1 cellular context compared by ENCODE assay signal in the genomic region with DNA sequence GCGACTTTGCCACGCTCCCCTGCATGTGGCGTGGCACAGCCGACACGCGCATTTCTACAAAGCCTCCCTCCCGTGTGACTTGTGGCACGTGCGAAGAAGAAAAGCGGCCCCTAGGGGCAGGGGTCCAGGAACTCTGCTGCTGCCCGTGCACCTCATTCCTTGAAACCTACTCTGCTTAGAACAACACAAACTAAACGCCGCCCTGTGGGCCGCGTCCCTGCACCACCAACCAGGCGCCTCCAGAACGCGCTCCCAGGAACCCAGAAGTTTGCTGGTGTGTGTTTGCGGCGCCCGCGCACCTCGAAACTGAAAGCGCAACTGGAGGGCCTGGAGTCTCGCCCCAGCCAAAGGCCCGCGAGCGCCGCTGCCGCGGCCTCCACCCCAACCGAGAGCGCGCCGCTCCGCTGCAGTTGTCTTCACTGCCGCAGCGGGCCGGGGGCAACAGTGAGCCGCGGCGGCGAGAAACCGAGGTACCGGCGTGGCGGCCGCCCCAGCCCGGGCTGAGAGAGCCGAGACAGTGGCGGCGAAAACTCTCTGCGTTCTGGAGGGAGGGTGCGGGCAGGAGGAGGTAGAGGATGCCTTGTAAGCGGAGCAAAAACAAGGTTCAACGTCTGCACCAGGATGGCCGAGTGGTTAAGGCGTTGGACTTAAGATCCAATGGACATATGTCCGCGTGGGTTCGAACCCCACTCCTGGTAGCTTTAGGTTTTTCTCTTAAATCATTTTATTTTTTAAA.
TF ChIP-seq lines count a peak whose summit lies in the region.

No MANE protein-coding gene starts in this region.

TF ChIP-seq in K562, 482 proteins besides CTCF, POLR2A, EP300 and RAD21 (continued from another document and continues in another):
- TF ChIP-seq, protein P1, sequence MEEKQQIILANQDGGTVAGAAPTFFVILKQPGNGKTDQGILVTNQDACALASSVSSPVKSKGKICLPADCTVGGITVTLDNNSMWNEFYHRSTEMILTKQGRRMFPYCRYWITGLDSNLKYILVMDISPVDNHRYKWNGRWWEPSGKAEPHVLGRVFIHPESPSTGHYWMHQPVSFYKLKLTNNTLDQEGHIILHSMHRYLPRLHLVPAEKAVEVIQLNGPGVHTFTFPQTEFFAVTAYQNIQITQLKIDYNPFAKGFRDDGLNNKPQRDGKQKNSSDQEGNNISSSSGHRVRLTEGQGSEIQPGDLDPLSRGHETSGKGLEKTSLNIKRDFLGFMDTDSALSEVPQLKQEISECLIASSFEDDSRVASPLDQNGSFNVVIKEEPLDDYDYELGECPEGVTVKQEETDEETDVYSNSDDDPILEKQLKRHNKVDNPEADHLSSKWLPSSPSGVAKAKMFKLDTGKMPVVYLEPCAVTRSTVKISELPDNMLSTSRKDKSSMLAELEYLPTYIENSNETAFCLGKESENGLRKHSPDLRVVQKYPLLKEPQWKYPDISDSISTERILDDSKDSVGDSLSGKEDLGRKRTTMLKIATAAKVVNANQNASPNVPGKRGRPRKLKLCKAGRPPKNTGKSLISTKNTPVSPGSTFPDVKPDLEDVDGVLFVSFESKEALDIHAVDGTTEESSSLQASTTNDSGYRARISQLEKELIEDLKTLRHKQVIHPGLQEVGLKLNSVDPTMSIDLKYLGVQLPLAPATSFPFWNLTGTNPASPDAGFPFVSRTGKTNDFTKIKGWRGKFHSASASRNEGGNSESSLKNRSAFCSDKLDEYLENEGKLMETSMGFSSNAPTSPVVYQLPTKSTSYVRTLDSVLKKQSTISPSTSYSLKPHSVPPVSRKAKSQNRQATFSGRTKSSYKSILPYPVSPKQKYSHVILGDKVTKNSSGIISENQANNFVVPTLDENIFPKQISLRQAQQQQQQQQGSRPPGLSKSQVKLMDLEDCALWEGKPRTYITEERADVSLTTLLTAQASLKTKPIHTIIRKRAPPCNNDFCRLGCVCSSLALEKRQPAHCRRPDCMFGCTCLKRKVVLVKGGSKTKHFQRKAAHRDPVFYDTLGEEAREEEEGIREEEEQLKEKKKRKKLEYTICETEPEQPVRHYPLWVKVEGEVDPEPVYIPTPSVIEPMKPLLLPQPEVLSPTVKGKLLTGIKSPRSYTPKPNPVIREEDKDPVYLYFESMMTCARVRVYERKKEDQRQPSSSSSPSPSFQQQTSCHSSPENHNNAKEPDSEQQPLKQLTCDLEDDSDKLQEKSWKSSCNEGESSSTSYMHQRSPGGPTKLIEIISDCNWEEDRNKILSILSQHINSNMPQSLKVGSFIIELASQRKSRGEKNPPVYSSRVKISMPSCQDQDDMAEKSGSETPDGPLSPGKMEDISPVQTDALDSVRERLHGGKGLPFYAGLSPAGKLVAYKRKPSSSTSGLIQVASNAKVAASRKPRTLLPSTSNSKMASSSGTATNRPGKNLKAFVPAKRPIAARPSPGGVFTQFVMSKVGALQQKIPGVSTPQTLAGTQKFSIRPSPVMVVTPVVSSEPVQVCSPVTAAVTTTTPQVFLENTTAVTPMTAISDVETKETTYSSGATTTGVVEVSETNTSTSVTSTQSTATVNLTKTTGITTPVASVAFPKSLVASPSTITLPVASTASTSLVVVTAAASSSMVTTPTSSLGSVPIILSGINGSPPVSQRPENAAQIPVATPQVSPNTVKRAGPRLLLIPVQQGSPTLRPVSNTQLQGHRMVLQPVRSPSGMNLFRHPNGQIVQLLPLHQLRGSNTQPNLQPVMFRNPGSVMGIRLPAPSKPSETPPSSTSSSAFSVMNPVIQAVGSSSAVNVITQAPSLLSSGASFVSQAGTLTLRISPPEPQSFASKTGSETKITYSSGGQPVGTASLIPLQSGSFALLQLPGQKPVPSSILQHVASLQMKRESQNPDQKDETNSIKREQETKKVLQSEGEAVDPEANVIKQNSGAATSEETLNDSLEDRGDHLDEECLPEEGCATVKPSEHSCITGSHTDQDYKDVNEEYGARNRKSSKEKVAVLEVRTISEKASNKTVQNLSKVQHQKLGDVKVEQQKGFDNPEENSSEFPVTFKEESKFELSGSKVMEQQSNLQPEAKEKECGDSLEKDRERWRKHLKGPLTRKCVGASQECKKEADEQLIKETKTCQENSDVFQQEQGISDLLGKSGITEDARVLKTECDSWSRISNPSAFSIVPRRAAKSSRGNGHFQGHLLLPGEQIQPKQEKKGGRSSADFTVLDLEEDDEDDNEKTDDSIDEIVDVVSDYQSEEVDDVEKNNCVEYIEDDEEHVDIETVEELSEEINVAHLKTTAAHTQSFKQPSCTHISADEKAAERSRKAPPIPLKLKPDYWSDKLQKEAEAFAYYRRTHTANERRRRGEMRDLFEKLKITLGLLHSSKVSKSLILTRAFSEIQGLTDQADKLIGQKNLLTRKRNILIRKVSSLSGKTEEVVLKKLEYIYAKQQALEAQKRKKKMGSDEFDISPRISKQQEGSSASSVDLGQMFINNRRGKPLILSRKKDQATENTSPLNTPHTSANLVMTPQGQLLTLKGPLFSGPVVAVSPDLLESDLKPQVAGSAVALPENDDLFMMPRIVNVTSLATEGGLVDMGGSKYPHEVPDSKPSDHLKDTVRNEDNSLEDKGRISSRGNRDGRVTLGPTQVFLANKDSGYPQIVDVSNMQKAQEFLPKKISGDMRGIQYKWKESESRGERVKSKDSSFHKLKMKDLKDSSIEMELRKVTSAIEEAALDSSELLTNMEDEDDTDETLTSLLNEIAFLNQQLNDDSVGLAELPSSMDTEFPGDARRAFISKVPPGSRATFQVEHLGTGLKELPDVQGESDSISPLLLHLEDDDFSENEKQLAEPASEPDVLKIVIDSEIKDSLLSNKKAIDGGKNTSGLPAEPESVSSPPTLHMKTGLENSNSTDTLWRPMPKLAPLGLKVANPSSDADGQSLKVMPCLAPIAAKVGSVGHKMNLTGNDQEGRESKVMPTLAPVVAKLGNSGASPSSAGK (IDR thresholded peaks at IDR 0.05): peak; percentile 98
- no peak for TF ChIP-seq ZNF316 (IDR thresholded peaks at IDR 0.05)
- no peak for TF ChIP-seq FOXA1 (IDR thresholded peaks at IDR 0.05; ENCODE audit: borderline replicate concordance)
- TF ChIP-seq JUN (IDR thresholded peaks at IDR 0.05; ENCODE audit: borderline replicate concordance, low read depth, low read length): peak; percentile 8; the same call in 1 of the 2 replicates
- peak; percentile 76; the same call in 1 of the 2 replicates for TF ChIP-seq JUN (CRISPR knock-in tag; IDR thresholded peaks at IDR 0.05; ENCODE audit: borderline replicate concordance)
- TF ChIP-seq, protein P2, sequence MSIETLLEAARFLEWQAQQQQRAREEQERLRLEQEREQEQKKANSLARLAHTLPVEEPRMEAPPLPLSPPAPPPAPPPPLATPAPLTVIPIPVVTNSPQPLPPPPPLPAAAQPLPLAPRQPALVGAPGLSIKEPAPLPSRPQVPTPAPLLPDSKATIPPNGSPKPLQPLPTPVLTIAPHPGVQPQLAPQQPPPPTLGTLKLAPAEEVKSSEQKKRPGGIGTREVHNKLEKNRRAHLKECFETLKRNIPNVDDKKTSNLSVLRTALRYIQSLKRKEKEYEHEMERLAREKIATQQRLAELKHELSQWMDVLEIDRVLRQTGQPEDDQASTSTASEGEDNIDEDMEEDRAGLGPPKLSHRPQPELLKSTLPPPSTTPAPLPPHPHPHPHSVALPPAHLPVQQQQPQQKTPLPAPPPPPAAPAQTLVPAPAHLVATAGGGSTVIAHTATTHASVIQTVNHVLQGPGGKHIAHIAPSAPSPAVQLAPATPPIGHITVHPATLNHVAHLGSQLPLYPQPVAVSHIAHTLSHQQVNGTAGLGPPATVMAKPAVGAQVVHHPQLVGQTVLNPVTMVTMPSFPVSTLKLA (conservative IDR thresholded peaks at IDR 0.05): peak; percentile 74 to 85
- TF ChIP-seq NEUROD1 (IDR thresholded peaks at IDR 0.05; ENCODE audit: borderline replicate concordance, low read depth, low read length, partially characterized antibody): peak; percentile 1
- 0 out of 2 replicates have a peak, but pooled peaks have one; percentile 9 for TF ChIP-seq MYNN (IDR thresholded peaks at IDR 0.05)
- TF ChIP-seq MYNN (CRISPR knock-in tag; IDR thresholded peaks at IDR 0.05): no peak
- no peak for TF ChIP-seq NCOA2 (IDR thresholded peaks at IDR 0.05; ENCODE audit: partially characterized antibody in 2 of 2)
- TF ChIP-seq NFE2L1 (tag; IDR thresholded peaks at IDR 0.05; ENCODE audit: borderline replicate concordance, low read depth): no peak
- 0 out of 2 replicates have a peak, but pooled peaks have one; percentile 27 for TF ChIP-seq ETV1 (tag; conservative IDR thresholded peaks at IDR 0.05; ENCODE audit: low read depth)
- TF ChIP-seq, protein P3, sequence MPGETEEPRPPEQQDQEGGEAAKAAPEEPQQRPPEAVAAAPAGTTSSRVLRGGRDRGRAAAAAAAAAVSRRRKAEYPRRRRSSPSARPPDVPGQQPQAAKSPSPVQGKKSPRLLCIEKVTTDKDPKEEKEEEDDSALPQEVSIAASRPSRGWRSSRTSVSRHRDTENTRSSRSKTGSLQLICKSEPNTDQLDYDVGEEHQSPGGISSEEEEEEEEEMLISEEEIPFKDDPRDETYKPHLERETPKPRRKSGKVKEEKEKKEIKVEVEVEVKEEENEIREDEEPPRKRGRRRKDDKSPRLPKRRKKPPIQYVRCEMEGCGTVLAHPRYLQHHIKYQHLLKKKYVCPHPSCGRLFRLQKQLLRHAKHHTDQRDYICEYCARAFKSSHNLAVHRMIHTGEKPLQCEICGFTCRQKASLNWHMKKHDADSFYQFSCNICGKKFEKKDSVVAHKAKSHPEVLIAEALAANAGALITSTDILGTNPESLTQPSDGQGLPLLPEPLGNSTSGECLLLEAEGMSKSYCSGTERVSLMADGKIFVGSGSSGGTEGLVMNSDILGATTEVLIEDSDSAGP (CRISPR knock-in tag; IDR thresholded peaks at IDR 0.05): peak; percentile 38; the same call in 1 of the 2 replicates
- TF ChIP-seq CREM (IDR thresholded peaks at IDR 0.05; ENCODE audit: low read depth): peak; percentile 87
- TF ChIP-seq ZNF143 (CRISPR knock-in tag; IDR thresholded peaks at IDR 0.05): 0 out of 2 replicates have a peak, but pooled peaks have one; percentile 57
- TF ChIP-seq FOXM1 (IDR thresholded peaks at IDR 0.05; ENCODE audit: low read depth): peak; percentile 22; the same call in 1 of the 2 replicates
- 0 out of 2 replicates have a peak, but pooled peaks have one; percentile 63 for TF ChIP-seq FOXM1 (CRISPR knock-in tag; IDR thresholded peaks at IDR 0.05; ENCODE audit: low read depth)
- TF ChIP-seq, protein P4, sequence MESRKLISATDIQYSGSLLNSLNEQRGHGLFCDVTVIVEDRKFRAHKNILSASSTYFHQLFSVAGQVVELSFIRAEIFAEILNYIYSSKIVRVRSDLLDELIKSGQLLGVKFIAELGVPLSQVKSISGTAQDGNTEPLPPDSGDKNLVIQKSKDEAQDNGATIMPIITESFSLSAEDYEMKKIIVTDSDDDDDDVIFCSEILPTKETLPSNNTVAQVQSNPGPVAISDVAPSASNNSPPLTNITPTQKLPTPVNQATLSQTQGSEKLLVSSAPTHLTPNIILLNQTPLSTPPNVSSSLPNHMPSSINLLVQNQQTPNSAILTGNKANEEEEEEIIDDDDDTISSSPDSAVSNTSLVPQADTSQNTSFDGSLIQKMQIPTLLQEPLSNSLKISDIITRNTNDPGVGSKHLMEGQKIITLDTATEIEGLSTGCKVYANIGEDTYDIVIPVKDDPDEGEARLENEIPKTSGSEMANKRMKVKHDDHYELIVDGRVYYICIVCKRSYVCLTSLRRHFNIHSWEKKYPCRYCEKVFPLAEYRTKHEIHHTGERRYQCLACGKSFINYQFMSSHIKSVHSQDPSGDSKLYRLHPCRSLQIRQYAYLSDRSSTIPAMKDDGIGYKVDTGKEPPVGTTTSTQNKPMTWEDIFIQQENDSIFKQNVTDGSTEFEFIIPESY (CRISPR knock-in tag; IDR thresholded peaks at IDR 0.05): peak; percentile 82
- TF ChIP-seq ZNF274 (IDR thresholded peaks at IDR 0.05; ENCODE audit: borderline replicate concordance, low read depth, low read length): peak; percentile 83; the same call in 1 of the 2 replicates
- TF ChIP-seq HNRNPL (IDR thresholded peaks at IDR 0.05; ENCODE audit: low read depth, low read length): no peak
- TF ChIP-seq RB1 (IDR thresholded peaks at IDR 0.05; ENCODE audit: low read depth): peak; percentile 85
- TF ChIP-seq, protein P5, sequence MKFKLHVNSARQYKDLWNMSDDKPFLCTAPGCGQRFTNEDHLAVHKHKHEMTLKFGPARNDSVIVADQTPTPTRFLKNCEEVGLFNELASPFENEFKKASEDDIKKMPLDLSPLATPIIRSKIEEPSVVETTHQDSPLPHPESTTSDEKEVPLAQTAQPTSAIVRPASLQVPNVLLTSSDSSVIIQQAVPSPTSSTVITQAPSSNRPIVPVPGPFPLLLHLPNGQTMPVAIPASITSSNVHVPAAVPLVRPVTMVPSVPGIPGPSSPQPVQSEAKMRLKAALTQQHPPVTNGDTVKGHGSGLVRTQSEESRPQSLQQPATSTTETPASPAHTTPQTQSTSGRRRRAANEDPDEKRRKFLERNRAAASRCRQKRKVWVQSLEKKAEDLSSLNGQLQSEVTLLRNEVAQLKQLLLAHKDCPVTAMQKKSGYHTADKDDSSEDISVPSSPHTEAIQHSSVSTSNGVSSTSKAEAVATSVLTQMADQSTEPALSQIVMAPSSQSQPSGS (CRISPR knock-in tag; IDR thresholded peaks at IDR 0.05): peak; percentile 75
- peak; percentile 65 to 97 for TF ChIP-seq HDAC1 (IDR thresholded peaks at IDR 0.05)
- TF ChIP-seq RCOR1 (IDR thresholded peaks at IDR 0.05; ENCODE audit: borderline replicate concordance in 1 of 2, low read depth in 2 of 2, low read length in 2 of 2): peak in 1 of 2 experiments; percentile 40; a peak in 1 of 4 replicates
- 0 out of 4 replicates have a peak, but pooled peaks of 1 of the 2 experiments have one; percentile 32 for TF ChIP-seq KDM4B (IDR thresholded peaks at IDR 0.05; ENCODE audit: borderline replicate concordance in 2 of 2, low read depth in 1 of 2)
- no peak for TF ChIP-seq SETDB1 (IDR thresholded peaks at IDR 0.05; ENCODE audit: low read length)
- no peak for TF ChIP-seq PHF21A (IDR thresholded peaks at IDR 0.05; ENCODE audit: borderline replicate concordance, low read depth)
- no peak for TF ChIP-seq ZNF668 (CRISPR knock-in tag; IDR thresholded peaks at IDR 0.05)
- peak in 1 of 3 experiments; percentile 62 for TF ChIP-seq YY1 (IDR thresholded peaks at IDR 0.05; ENCODE audit: borderline replicate concordance in 1 of 3, control insufficient read depth in 1 of 3, extremely low read depth in 1 of 3, insufficient read depth in 3 of 3, insufficient read length in 1 of 3, insufficient replicate concordance in 2 of 3, low read depth in 1 of 3, low read length in 2 of 3)
- TF ChIP-seq STAG1 (CRISPR knock-in tag; IDR thresholded peaks at IDR 0.05; ENCODE audit: borderline replicate concordance): peak; percentile 65
- peak; percentile 45 for TF ChIP-seq PHF20 (IDR thresholded peaks at IDR 0.05; ENCODE audit: partially characterized antibody)
- peak; percentile 51; the same call in 1 of the 2 replicates for TF ChIP-seq ZKSCAN8 (CRISPR knock-in tag; IDR thresholded peaks at IDR 0.05)
- TF ChIP-seq, protein P6, sequence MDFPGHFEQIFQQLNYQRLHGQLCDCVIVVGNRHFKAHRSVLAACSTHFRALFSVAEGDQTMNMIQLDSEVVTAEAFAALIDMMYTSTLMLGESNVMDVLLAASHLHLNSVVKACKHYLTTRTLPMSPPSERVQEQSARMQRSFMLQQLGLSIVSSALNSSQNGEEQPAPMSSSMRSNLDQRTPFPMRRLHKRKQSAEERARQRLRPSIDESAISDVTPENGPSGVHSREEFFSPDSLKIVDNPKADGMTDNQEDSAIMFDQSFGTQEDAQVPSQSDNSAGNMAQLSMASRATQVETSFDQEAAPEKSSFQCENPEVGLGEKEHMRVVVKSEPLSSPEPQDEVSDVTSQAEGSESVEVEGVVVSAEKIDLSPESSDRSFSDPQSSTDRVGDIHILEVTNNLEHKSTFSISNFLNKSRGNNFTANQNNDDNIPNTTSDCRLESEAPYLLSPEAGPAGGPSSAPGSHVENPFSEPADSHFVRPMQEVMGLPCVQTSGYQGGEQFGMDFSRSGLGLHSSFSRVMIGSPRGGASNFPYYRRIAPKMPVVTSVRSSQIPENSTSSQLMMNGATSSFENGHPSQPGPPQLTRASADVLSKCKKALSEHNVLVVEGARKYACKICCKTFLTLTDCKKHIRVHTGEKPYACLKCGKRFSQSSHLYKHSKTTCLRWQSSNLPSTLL (IDR thresholded peaks at IDR 0.05): peak; percentile 71; the same call in 1 of the 2 replicates
- 0 out of 2 replicates have a peak, but pooled peaks have one; percentile 51 for TF ChIP-seq SUPT5H (IDR thresholded peaks at IDR 0.05)
